In genomic region chr1:21344750-21345443, GRCh38 we compare ENCODE assay signal across 8 cellular contexts. TPM values are rescaled to one million over a fixed set of nuclear protein-coding genes. Genes with fewer than 3 reads are reported as not detected.
A peak's percentile ranks its signal among the peaks of the same experiment; 100 is the strongest.
DNase-seq lines count a peak whose midpoint lies in the region; ATAC-seq, FAIRE-seq and TF ChIP-seq lines count a peak whose summit lies in the region.

No MANE protein-coding gene starts in this region.

- H2AFZ ChIP-seq in astrocyte (ENCODE audit: low read depth, low read length), result peak overlapping the region; percentile 73

- no peaks in the 10 kb centered on the region for H3K36me3 ChIP-seq in astrocyte (ENCODE audit: insufficient read depth, low read length)
- no peaks in the 10 kb centered on the region for H3K36me3 ChIP-seq in liver (ENCODE audit: control insufficient read depth in 4 of 4, insufficient read depth in 3 of 4, low read depth in 1 of 4, low read length in 3 of 4)
- H3K36me3 ChIP-seq in thyroid gland, result no peaks in the 10 kb centered on the region

- H4K20me1 ChIP-seq in astrocyte (ENCODE audit: insufficient read depth, low read length), result peaks cover 48% of the 10 kb centered on the region

- intact Hi-C loops in thyroid gland (cut with DNase I), result no loop called here

- FAIRE-seq in A549 (lab: Jason Lieb, UNC) (no peak), astrocyte (lab: Jason Lieb, UNC) (no peak), H54 (lab: Jason Lieb, UNC) (no peak)

- H3K36me3 Mint-ChIP-seq in astrocyte (ENCODE audit: low read depth, unreplicated experiment), result no peaks in the 10 kb centered on the region

- H3K4me3 Mint-ChIP-seq in astrocyte (ENCODE audit: unreplicated experiment), result peak overlapping the region; percentile 90

- peak overlapping the region; percentile 75 for H3K4me3 ChIP-seq in A549
- peak overlapping the region; percentile 77 for H3K4me3 ChIP-seq in astrocyte (ENCODE audit: insufficient read depth, low read depth, low read length)
- H3K4me3 ChIP-seq in liver (ENCODE audit: low read depth in 1 of 3, low read length in 3 of 3), result peak overlapping the region; percentile 49 to 81 (median 68)
- H3K4me3 ChIP-seq in thyroid gland (replicated peaks in 1 of 3), result peak overlapping the region; percentile 51 to 75 (median 71)

- no peaks in the 10 kb centered on the region for H3K9me3 Mint-ChIP-seq in astrocyte (ENCODE audit: unreplicated experiment)

- H3K9ac ChIP-seq in astrocyte (ENCODE audit: low read length) (peak overlapping the region; percentile 85), liver (ENCODE audit: low read depth in 1 of 2, low read length in 2 of 2) (peak overlapping the region; percentile 72 to 84)

- DNase-seq in A549 (ENCODE audit: low read depth in 1 of 2, low spot score in 1 of 2), result no peak
- DNase-seq in astrocyte (ENCODE audit: low read depth), result no peak
- DNase-seq in thyroid gland, result no peak
- no peak for DNase-seq in iPS-NIHi7 (ENCODE audit: extremely low spot score)
- DNase-seq in H54 (ENCODE audit: insufficient read length, low spot score), result no peak

- ATAC-seq in A549, result peak; percentile 25 to 55
- ATAC-seq in GM19023 (IDR thresholded peaks at IDR 0.05; ENCODE audit: unreplicated experiment), result peak; percentile 33
- ATAC-seq in HG03571 (IDR thresholded peaks at IDR 0.05; ENCODE audit: unreplicated experiment), result peak; percentile 25

- 5% methylated on average over 4 of the region's 74 CpGs for WGBS in A549 (ENCODE audit: missing lambda C conversion rate)
- 2% methylated on average over 74 of the region's 74 CpGs for WGBS in liver
- WGBS in thyroid gland, 2 donors, result 0% methylated on average over 2 of the region's 74 CpGs; no CpG with 5 or more reads in 1 of the 2 donors

- H3K9me3 ChIP-seq in A549, result no peaks in the 10 kb centered on the region
- no peaks in the 10 kb centered on the region for H3K9me3 ChIP-seq in astrocyte (ENCODE audit: insufficient read depth, low read depth, low read length)
- no peaks in the 10 kb centered on the region for H3K9me3 ChIP-seq in liver (ENCODE audit: control insufficient read depth in 4 of 4, low read length in 3 of 4)
- H3K9me3 ChIP-seq in thyroid gland, result no peaks in the 10 kb centered on the region

- no peaks in the 10 kb centered on the region for H3K27me3 ChIP-seq in astrocyte (ENCODE audit: insufficient read depth, low read length)
- no peaks in the 10 kb centered on the region for H3K27me3 ChIP-seq in liver (ENCODE audit: control insufficient read depth in 4 of 4, insufficient read depth in 4 of 4, low read length in 3 of 4)
- no peaks in the 10 kb centered on the region for H3K27me3 ChIP-seq in thyroid gland

- H3K4me1 ChIP-seq in A549 (peaks cover 42% of the 10 kb centered on the region), astrocyte (ENCODE audit: insufficient read depth, low read length) (peaks cover 39% of the 10 kb centered on the region), liver (ENCODE audit: control insufficient read depth in 4 of 4, insufficient read depth in 4 of 4, low read length in 3 of 4) (peaks cover 17 to 66% (median 51%) of the 10 kb centered on the region in 4 donors), thyroid gland (peaks cover 47 to 49% of the 10 kb centered on the region in 2 donors)

- peaks cover 27% of the 10 kb centered on the region for H3K4me1 Mint-ChIP-seq in astrocyte (ENCODE audit: low read depth, unreplicated experiment)

- TF ChIP-seq CTCF in A549 (IDR thresholded peaks at IDR 0.05), result no peak
- no peak for TF ChIP-seq CTCF in astrocyte (IDR thresholded peaks at IDR 0.05; ENCODE audit: insufficient read depth, low read depth, low read length)
- no peak for TF ChIP-seq CTCF in liver (IDR thresholded peaks at IDR 0.05; ENCODE audit: low read depth, low read length, missing input control)
- no peak for TF ChIP-seq CTCF in thyroid gland (IDR thresholded peaks at IDR 0.05)

- POLR2A ChIA-PET in A549 (lab: Yijun Ruan, JAX), result interaction anchor here (0.6 to 0.9 kb wide), 2 partner anchors 15 to 83 kb away, joined by 4 to 7 read pairs; no protein-coding TSS in a partner anchor

- CTCF ChIA-PET in A549 (lab: Yijun Ruan, JAX), result interaction anchor here (1.0 to 1.9 kb wide), 8 partner anchors 9 to 113 kb away, joined by 3 to 17 read pairs (median 6); no protein-coding TSS in a partner anchor

- H3K27ac Mint-ChIP-seq in astrocyte (ENCODE audit: unreplicated experiment), result no peak overlapping the region

- H3K27me3 Mint-ChIP-seq in astrocyte (ENCODE audit: low read depth, unreplicated experiment), result no peaks in the 10 kb centered on the region

- H3K79me2 ChIP-seq in astrocyte (ENCODE audit: insufficient read depth, low read length), result peaks cover 54% of the 10 kb centered on the region

- TF ChIP-seq POLR2A in A549 (IDR thresholded peaks at IDR 0.05; ENCODE audit: low read length), result no peak
- peak in 1 of 2 donors; percentile 85 for TF ChIP-seq POLR2A in thyroid gland (IDR thresholded peaks at IDR 0.05)
- TF ChIP-seq POLR2A in H54 (IDR thresholded peaks at IDR 0.05; ENCODE audit: low read depth, low read length), result no peak

- no peak for TF ChIP-seq EP300 in A549 (IDR thresholded peaks at IDR 0.05)

- TF ChIP-seq RAD21 in A549 (conservative IDR thresholded peaks at IDR 0.05 in 1 of 2, IDR thresholded peaks at IDR 0.05 in 1 of 2) (no peak), liver (IDR thresholded peaks at IDR 0.05) (no peak)

- peak overlapping the region; percentile 76 to 93 for H3K27ac ChIP-seq in A549
- H3K27ac ChIP-seq in astrocyte (ENCODE audit: low read depth, low read length), result peak overlapping the region; percentile 48
- peak overlapping the region; percentile 82 to 87 for H3K27ac ChIP-seq in liver (ENCODE audit: low read depth in 1 of 2, low read length in 2 of 2)
- H3K27ac ChIP-seq in thyroid gland, result peak overlapping the region; percentile 91 to 95 (median 94)

- peak overlapping the region; percentile 83 for H3K4me2 ChIP-seq in A549
- H3K4me2 ChIP-seq in astrocyte (ENCODE audit: low read length), result peak overlapping the region; percentile 100

TF ChIP-seq in A549, 52 proteins besides CTCF, POLR2A, EP300 and RAD21:
- TF ChIP-seq FOXS1 (CRISPR knock-in tag; IDR thresholded peaks at IDR 0.05), result no peak
- TF ChIP-seq JUN (IDR thresholded peaks at IDR 0.05), result peak in 1 of 2 experiments; percentile 66; a peak in 2 of 5 replicates

TF ChIP-seq in liver, 16 proteins besides CTCF, POLR2A, EP300 and RAD21:
- TF ChIP-seq RXRA (IDR thresholded peaks at IDR 0.05) (no peak), GABPA (IDR thresholded peaks at IDR 0.05 in 1 of 2, conservative IDR thresholded peaks at IDR 0.05 in 1 of 2) (no peak), ATF3 (IDR thresholded peaks at IDR 0.05) (no peak), HNF4G (IDR thresholded peaks at IDR 0.05) (no peak), NR2F2 (IDR thresholded peaks at IDR 0.05) (no peak), EGR1 (IDR thresholded peaks at IDR 0.05; ENCODE audit: low read depth in 2 of 2) (no peak), YY1 (IDR thresholded peaks at IDR 0.05) (no peak)
- TF ChIP-seq, protein P1, sequence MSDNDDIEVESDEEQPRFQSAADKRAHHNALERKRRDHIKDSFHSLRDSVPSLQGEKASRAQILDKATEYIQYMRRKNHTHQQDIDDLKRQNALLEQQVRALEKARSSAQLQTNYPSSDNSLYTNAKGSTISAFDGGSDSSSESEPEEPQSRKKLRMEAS (IDR thresholded peaks at IDR 0.05), result no peak
- TF ChIP-seq, protein P2, sequence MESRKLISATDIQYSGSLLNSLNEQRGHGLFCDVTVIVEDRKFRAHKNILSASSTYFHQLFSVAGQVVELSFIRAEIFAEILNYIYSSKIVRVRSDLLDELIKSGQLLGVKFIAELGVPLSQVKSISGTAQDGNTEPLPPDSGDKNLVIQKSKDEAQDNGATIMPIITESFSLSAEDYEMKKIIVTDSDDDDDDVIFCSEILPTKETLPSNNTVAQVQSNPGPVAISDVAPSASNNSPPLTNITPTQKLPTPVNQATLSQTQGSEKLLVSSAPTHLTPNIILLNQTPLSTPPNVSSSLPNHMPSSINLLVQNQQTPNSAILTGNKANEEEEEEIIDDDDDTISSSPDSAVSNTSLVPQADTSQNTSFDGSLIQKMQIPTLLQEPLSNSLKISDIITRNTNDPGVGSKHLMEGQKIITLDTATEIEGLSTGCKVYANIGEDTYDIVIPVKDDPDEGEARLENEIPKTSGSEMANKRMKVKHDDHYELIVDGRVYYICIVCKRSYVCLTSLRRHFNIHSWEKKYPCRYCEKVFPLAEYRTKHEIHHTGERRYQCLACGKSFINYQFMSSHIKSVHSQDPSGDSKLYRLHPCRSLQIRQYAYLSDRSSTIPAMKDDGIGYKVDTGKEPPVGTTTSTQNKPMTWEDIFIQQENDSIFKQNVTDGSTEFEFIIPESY (IDR thresholded peaks at IDR 0.05), result no peak

RNA-seq across cellular contexts. Expression of gene ECE1, which starts 54.6 kb away (rescaled TPM):
- 81.8 and 86.4 TPM in 2 replicates for polyA plus RNA-seq in A549 (2011; rRNA removed)
- 32.0 and 38.7 TPM in 2 replicates for polyA plus RNA-seq in A549 (2012; cell fraction: cytosol; rRNA removed)
- polyA plus RNA-seq in A549 (2012; cell fraction: nucleus; rRNA removed), result 55.8 and 74.0 TPM in 2 replicates
- 40.5 to 53.2 TPM (median 45.7 TPM) in 3 replicates for polyA plus RNA-seq in A549 (2017; fragmentation: RNase III; extraction: RNeasy Plus Mini Kit Qiagen cat#74134 plus additional on column Dnase treatment)
- polyA minus RNA-seq in A549 (2011; rRNA and poly(A)+ RNA removed), result 48.6 and 51.8 TPM in 2 replicates
- 172 and 182 TPM in 2 replicates for total RNA-seq in astrocyte
- total RNA-seq in liver, result 10 to 100 TPM; 38.9 to 40.2 TPM
- 10 to 100 TPM; 29.3 to 46.4 TPM for polyA plus RNA-seq in liver
- 100 to 1,000 TPM in 2 of 4 donors, 10 to 100 TPM in 2; 74.5 to 146 (median 97.2) TPM for total RNA-seq in thyroid gland
